1 cellular context compared by ENCODE assay signal in genomic region chr16:16080465-16081065, GRCh38.
TF ChIP-seq lines count a peak whose summit lies in the region.

No MANE protein-coding gene starts in this region.

TF ChIP-seq in HepG2, 621 proteins besides CTCF, POLR2A, EP300 and RAD21 (continued from another document):
- TF ChIP-seq IRF9 (CRISPR knock-in tag; IDR thresholded peaks at IDR 0.05; ENCODE audit: borderline replicate concordance) (no peak), TBX3 (IDR thresholded peaks at IDR 0.05; ENCODE audit: borderline replicate concordance) (no peak), SP5 (CRISPR knock-in tag; IDR thresholded peaks at IDR 0.05; ENCODE audit: borderline replicate concordance, low read depth) (no peak), ZNF629 (CRISPR knock-in tag; conservative IDR thresholded peaks at IDR 0.05) (no peak)
- TF ChIP-seq, protein P1, sequence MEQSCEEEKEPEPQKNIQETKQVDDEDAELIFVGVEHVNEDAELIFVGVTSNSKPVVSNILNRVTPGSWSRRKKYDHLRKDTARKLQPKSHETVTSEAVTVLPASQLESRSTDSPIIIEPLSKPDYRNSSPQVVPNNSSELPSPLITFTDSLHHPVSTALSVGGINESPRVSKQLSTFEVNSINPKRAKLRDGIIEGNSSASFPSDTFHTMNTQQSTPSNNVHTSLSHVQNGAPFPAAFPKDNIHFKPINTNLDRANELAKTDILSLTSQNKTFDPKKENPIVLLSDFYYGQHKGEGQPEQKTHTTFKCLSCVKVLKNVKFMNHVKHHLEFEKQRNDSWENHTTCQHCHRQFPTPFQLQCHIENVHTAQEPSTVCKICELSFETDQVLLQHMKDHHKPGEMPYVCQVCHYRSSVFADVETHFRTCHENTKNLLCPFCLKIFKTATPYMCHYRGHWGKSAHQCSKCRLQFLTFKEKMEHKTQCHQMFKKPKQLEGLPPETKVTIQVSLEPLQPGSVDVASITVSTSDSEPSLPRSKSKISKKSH (CRISPR knock-in tag; IDR thresholded peaks at IDR 0.05; ENCODE audit: borderline replicate concordance): no peak
TF ChIP-seq in HepG2: peak in this region for 0.
